Comparison of ENCODE assay signal across 20 cellular contexts in the genomic region with DNA sequence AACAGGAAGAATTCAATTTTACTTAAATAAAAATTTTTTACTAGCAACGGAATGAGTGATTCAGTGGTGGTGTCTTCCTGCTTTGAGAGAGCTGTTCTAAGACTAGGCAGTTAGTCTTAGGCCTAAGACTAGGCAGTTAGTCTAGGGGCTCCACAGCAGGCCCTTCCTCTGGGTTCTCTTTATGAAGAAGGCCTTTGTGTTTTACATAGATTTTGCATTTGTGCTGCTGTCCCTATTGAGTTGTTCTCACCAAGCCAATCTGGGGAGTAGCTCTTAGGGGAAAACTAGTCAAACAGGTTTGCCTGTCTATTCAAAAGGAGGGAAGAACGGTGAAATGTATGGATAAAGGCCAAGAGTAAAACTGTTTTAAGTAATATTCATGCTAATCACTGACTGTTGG. TPM values are rescaled to one million over a fixed set of nuclear protein-coding genes. Genes with fewer than 3 reads are reported as not detected.
DNase-seq lines count a peak whose midpoint lies in the region; ATAC-seq and TF ChIP-seq lines count a peak whose summit lies in the region.
"Had no signal": no experiment of that assay in that cellular context is flagged by ENCODE, and none has a peak within 500 bp of the region (broad histone marks: within the 10 kb centered on the region; RNA-seq: fewer than 3 reads in every experiment).

No MANE protein-coding gene starts in this region.

- ATAC-seq in upper lobe of left lung (ENCODE audit: low FRiP score in 2 of 2): no peak
- no peak for ATAC-seq in natural killer cell
- ATAC-seq: activated CD4-positive, CD25-positive, alpha-beta regulatory T cell treated with anti-CD3 and anti-CD28 coated beads, Interleukin-2, amount 50 U/mL, for 24 hours; activated naive CD4-positive, alpha-beta T cell treated with anti-CD3 and anti-CD28 coated beads, Interleukin-2, amount 50 U/mL, for 72 hours; CD8-positive, alpha-beta T cell; T-helper 17 cell had no signal

- intact Hi-C loops in Calu3 (cut with micrococcal nuclease; ENCODE audit: unreplicated experiment): loop anchor here (2.0 kb wide), 1 partner anchor 49 kb away; no protein-coding TSS in a partner anchor
- intact Hi-C loops in natural killer cell (cut with micrococcal nuclease): no loop called here

- H3K9me3 Mint-ChIP-seq in Calu3 (ENCODE audit: low read depth, unreplicated experiment) (no peaks in the 10 kb centered on the region), natural killer cell (no peaks in the 10 kb centered on the region)
- H3K9me3 Mint-ChIP-seq: activated naive CD4-positive, alpha-beta T cell treated with anti-CD3 and anti-CD28 coated beads, Interleukin-2, amount 50 U/mL, for 72 hours; CD8-positive, alpha-beta T cell; memory B cell had no signal

- H3K4me3 Mint-ChIP-seq in Calu3 (ENCODE audit: low read depth, unreplicated experiment) (no peak overlapping the region), natural killer cell (no peak overlapping the region)
- H3K4me3 Mint-ChIP-seq: CD8-positive, alpha-beta T cell; memory B cell; T-helper 17 cell had no signal

- TF ChIP-seq CTCF in Calu3 (IDR thresholded peaks at IDR 0.05; ENCODE audit: unreplicated experiment) (no peak), upper lobe of left lung (IDR thresholded peaks at IDR 0.05) (no peak), natural killer cell (IDR thresholded peaks at IDR 0.05) (no peak)

- no peak overlapping the region for H3K27ac Mint-ChIP-seq in Calu3 (ENCODE audit: unreplicated experiment)
- H3K27ac Mint-ChIP-seq in natural killer cell: no peak overlapping the region
- H3K27ac Mint-ChIP-seq: activated naive CD4-positive, alpha-beta T cell treated with anti-CD3 and anti-CD28 coated beads, Interleukin-2, amount 50 U/mL, for 72 hours; CD8-positive, alpha-beta T cell; memory B cell; T-helper 17 cell had no signal

- no peak for TF ChIP-seq POLR2A in upper lobe of left lung (IDR thresholded peaks at IDR 0.05)

- no peaks in the 10 kb centered on the region for H3K36me3 ChIP-seq in upper lobe of left lung
- H3K36me3 ChIP-seq: right atrium auricular region had no signal

- H3K27me3 Mint-ChIP-seq in Calu3 (ENCODE audit: unreplicated experiment): no peaks in the 10 kb centered on the region
- H3K27me3 Mint-ChIP-seq in natural killer cell (ENCODE audit: low read depth in 2 of 2): no peaks in the 10 kb centered on the region
- H3K27me3 Mint-ChIP-seq: memory B cell, T-helper 17 cell had no signal

- H3K36me3 Mint-ChIP-seq in Calu3 (ENCODE audit: insufficient read depth, unreplicated experiment) (no peaks in the 10 kb centered on the region), natural killer cell (no peaks in the 10 kb centered on the region)
- H3K36me3 Mint-ChIP-seq: activated naive CD4-positive, alpha-beta T cell treated with anti-CD3 and anti-CD28 coated beads, Interleukin-2, amount 50 U/mL, for 72 hours; CD8-positive, alpha-beta T cell; memory B cell had no signal

- CTCF ChIA-PET in Calu3 (lab: Charles Lee): interaction anchor here (1.8 kb wide), 1 partner anchor 10 kb away, joined by 10 read pairs; no protein-coding TSS in a partner anchor

- no peaks in the 10 kb centered on the region for H3K4me1 Mint-ChIP-seq in Calu3 (ENCODE audit: low read depth, unreplicated experiment)
- no peaks in the 10 kb centered on the region for H3K4me1 Mint-ChIP-seq in natural killer cell
- H3K4me1 Mint-ChIP-seq: T-helper 17 cell had no signal

- H3K4me3 ChIP-seq in upper lobe of left lung: no peak overlapping the region
- H3K4me3 ChIP-seq: right atrium auricular region had no signal

- DNase-seq in Calu3: peak; percentile 36
- DNase-seq in NCI-H1048 (lab: John Stamatoyannopoulos, UW): peak; percentile 84
- peak; percentile 40 for DNase-seq in NCI-H774 (lab: John Stamatoyannopoulos, UW)
- DNase-seq in iPS-NIHi11 (ENCODE audit: low spot score): peak; percentile 48
- no peak for DNase-seq in upper lobe of left lung
- no peak for DNase-seq in natural killer cell
- DNase-seq in activated CD4-positive, alpha-beta T cell treated with anti-CD3 and anti-CD28 coated beads for 1 hour: no peak
- no peak for DNase-seq in C1 segment of cervical spinal cord (lab: John Stamatoyannopoulos, UW)
- DNase-seq: ACHN; activated CD8-positive, alpha-beta memory T cell treated with anti-CD3 and anti-CD28 coated beads, Interleukin-2, amount 50 U/mL, for 48 hours; CD8-positive, alpha-beta T cell; effector CD8-positive, alpha-beta T cell; NCI-H524; RPMI8226; T-helper 17 cell had no signal

- no peaks in the 10 kb centered on the region for H3K4me1 ChIP-seq in upper lobe of left lung
- H3K4me1 ChIP-seq: right atrium auricular region had no signal

- WGBS in upper lobe of left lung, 2 donors: 60 to 62% methylated on average over 2 of the region's 2 CpGs

- no peaks in the 10 kb centered on the region for H3K9me3 ChIP-seq in upper lobe of left lung
- H3K9me3 ChIP-seq: right atrium auricular region had no signal

- no peaks in the 10 kb centered on the region for H3K27me3 ChIP-seq in upper lobe of left lung
- H3K27me3 ChIP-seq: right atrium auricular region had no signal

- BruUV-seq in Calu3 (replicated peaks; lab: Mats Ljungman, UMichigan): no TSS peak

- H3K27ac ChIP-seq in upper lobe of left lung: no peak overlapping the region
- H3K27ac ChIP-seq: right atrium auricular region had no signal

- TF ChIP-seq EP300 in upper lobe of left lung (IDR thresholded peaks at IDR 0.05): no peak

RNA-seq across cellular contexts. Expression of a gene that starts 7.6 kb away (rescaled TPM):
- total RNA-seq in Calu3 (2022): 20.2 and 23.1 TPM in 2 replicates
- 1 to 10 TPM in 5 of 6 donors, under 1 TPM in 1; 0.67 to 2.0 (median 1.5) TPM for total RNA-seq in upper lobe of left lung
- total RNA-seq in natural killer cell: under 1 TPM in 2 of 3 donors, not detected in 1; 0.16 to 0.25 TPM
- total RNA-seq: HT1080 had no signal

Comparison
In these comparisons a context has a peak if more than half of its experiments do, and no peak if none do; other contexts are left out.
1. DNase-seq: peak in Calu3 (single experiment), NCI-H1048 (single experiment), NCI-H774 (single experiment) and iPS-NIHi11 (single experiment); none in upper lobe of left lung (0 of 2), natural killer cell (single experiment), activated CD4-positive, alpha-beta T cell treated with anti-CD3 and anti-CD28 coated beads for 1 hour (single experiment) and C1 segment of cervical spinal cord (0 of 14).